In genomic region chr3:194840661-194841514, GRCh38 we compare ENCODE assay signal across 2 cellular contexts.
TF ChIP-seq lines count a peak whose summit lies in the region.

No MANE protein-coding gene starts in this region.

TF ChIP-seq in A549, 52 proteins besides CTCF, POLR2A, EP300 and RAD21:
- TF ChIP-seq, protein P1, sequence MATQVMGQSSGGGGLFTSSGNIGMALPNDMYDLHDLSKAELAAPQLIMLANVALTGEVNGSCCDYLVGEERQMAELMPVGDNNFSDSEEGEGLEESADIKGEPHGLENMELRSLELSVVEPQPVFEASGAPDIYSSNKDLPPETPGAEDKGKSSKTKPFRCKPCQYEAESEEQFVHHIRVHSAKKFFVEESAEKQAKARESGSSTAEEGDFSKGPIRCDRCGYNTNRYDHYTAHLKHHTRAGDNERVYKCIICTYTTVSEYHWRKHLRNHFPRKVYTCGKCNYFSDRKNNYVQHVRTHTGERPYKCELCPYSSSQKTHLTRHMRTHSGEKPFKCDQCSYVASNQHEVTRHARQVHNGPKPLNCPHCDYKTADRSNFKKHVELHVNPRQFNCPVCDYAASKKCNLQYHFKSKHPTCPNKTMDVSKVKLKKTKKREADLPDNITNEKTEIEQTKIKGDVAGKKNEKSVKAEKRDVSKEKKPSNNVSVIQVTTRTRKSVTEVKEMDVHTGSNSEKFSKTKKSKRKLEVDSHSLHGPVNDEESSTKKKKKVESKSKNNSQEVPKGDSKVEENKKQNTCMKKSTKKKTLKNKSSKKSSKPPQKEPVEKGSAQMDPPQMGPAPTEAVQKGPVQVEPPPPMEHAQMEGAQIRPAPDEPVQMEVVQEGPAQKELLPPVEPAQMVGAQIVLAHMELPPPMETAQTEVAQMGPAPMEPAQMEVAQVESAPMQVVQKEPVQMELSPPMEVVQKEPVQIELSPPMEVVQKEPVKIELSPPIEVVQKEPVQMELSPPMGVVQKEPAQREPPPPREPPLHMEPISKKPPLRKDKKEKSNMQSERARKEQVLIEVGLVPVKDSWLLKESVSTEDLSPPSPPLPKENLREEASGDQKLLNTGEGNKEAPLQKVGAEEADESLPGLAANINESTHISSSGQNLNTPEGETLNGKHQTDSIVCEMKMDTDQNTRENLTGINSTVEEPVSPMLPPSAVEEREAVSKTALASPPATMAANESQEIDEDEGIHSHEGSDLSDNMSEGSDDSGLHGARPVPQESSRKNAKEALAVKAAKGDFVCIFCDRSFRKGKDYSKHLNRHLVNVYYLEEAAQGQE (IDR thresholded peaks at IDR 0.05) = no peak
- TF ChIP-seq MAFK (IDR thresholded peaks at IDR 0.05; ENCODE audit: partially characterized antibody) (no peak), SMC3 (IDR thresholded peaks at IDR 0.05) (no peak), RARB (CRISPR knock-in tag; IDR thresholded peaks at IDR 0.05) (no peak), HOXA7 (CRISPR knock-in tag; IDR thresholded peaks at IDR 0.05) (no peak)
- TF ChIP-seq, protein P2, sequence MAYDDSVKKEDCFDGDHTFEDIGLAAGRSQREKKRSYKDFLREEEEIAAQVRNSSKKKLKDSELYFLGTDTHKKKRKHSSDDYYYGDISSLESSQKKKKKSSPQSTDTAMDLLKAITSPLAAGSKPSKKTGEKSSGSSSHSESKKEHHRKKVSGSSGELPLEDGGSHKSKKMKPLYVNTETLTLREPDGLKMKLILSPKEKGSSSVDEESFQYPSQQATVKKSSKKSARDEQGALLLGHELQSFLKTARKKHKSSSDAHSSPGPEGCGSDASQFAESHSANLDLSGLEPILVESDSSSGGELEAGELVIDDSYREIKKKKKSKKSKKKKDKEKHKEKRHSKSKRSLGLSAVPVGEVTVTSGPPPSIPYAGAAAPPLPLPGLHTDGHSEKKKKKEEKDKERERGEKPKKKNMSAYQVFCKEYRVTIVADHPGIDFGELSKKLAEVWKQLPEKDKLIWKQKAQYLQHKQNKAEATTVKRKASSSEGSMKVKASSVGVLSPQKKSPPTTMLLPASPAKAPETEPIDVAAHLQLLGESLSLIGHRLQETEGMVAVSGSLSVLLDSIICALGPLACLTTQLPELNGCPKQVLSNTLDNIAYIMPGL (CRISPR knock-in tag; IDR thresholded peaks at IDR 0.05; ENCODE audit: borderline replicate concordance) = no peak
TF ChIP-seq in A549: peak in this region for 0.

TF ChIP-seq in IMR-90, 13 proteins besides CTCF, POLR2A, EP300 and RAD21 (continued from another document):
- TF ChIP-seq, protein P3, sequence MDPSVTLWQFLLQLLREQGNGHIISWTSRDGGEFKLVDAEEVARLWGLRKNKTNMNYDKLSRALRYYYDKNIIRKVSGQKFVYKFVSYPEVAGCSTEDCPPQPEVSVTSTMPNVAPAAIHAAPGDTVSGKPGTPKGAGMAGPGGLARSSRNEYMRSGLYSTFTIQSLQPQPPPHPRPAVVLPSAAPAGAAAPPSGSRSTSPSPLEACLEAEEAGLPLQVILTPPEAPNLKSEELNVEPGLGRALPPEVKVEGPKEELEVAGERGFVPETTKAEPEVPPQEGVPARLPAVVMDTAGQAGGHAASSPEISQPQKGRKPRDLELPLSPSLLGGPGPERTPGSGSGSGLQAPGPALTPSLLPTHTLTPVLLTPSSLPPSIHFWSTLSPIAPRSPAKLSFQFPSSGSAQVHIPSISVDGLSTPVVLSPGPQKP (IDR thresholded peaks at IDR 0.05; ENCODE audit: borderline replicate concordance, low read depth, low read length) = no peak
- no peak for TF ChIP-seq RCOR1 (IDR thresholded peaks at IDR 0.05; ENCODE audit: insufficient replicate concordance, low read length)
- no peak for TF ChIP-seq SMC3 (IDR thresholded peaks at IDR 0.05; ENCODE audit: low read depth, low read length)
- no peak for TF ChIP-seq MAFK (IDR thresholded peaks at IDR 0.05; ENCODE audit: low read depth, low read length)
- TF ChIP-seq BHLHE40 (IDR thresholded peaks at IDR 0.05; ENCODE audit: low read depth, low read length) = no peak
- TF ChIP-seq, protein P4, sequence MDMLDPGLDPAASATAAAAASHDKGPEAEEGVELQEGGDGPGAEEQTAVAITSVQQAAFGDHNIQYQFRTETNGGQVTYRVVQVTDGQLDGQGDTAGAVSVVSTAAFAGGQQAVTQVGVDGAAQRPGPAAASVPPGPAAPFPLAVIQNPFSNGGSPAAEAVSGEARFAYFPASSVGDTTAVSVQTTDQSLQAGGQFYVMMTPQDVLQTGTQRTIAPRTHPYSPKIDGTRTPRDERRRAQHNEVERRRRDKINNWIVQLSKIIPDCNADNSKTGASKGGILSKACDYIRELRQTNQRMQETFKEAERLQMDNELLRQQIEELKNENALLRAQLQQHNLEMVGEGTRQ (IDR thresholded peaks at IDR 0.05; ENCODE audit: low read depth, low read length) = no peak
- TF ChIP-seq MXI1 (IDR thresholded peaks at IDR 0.05; ENCODE audit: borderline replicate concordance, low read depth, low read length) = no peak
